In the genomic region with DNA sequence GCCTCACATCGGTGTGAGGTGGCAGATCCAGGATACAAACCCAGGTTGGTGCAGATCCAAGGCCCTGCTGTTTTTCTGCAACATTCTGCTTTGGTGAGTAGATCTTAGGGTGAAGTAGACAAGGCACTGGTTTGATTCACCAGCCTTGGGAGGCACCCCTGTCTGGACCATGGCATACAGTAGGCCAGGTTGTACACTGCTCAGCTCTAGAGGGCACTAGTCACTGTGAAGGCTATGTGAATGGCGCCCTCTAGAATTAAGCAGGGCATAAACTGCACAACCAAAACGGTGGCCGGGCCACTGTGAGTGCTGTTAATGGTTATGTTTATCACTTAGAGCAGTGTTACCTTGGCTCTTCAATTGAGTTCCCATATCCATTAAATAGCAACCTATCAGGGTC, we compare ENCODE assay signal across 9 cellular contexts.
DNase-seq lines count a peak whose midpoint lies in the region; ATAC-seq, FAIRE-seq and TF ChIP-seq lines count a peak whose summit lies in the region.
"Had no signal": no experiment of that assay in that cellular context is flagged by ENCODE, and none has a peak within 500 bp of the region (broad histone marks: within the 10 kb centered on the region; RNA-seq: fewer than 3 reads in every experiment).

No MANE protein-coding gene starts in this region.

- H3K4me1 ChIP-seq in cardiac muscle cell (ENCODE audit: low read depth) (no peaks in the 10 kb centered on the region), keratinocyte (ENCODE audit: control insufficient read depth, extremely low read depth, insufficient read depth, low read length) (no peaks in the 10 kb centered on the region)

- DNase-seq in cardiac muscle cell (ENCODE audit: low read depth in 1 of 2, low spot score in 1 of 2) (peak; percentile 20 to 21), cardiac septum (ENCODE audit: low spot score) (no peak), MV-4-11 (lab: John Stamatoyannopoulos, UW) (peak; percentile 39), keratinocyte (ENCODE audit: low read depth, low spot score) (no peak), pons (ENCODE audit: low spot score) (no peak)
- DNase-seq in activated CD8-positive, alpha-beta T cell treated with anti-CD3 and anti-CD28 coated beads for 36 hours, result peak; percentile 64

- H3K9ac ChIP-seq in keratinocyte (ENCODE audit: control insufficient read depth, extremely low read depth, insufficient read depth, low read length), result no peak overlapping the region

- no peaks in the 10 kb centered on the region for H3K27me3 ChIP-seq in cardiac muscle cell
- H3K27me3 ChIP-seq in keratinocyte (ENCODE audit: control insufficient read depth, extremely low read depth, insufficient read depth, low read length), result no peaks in the 10 kb centered on the region

- FAIRE-seq in keratinocyte (lab: Jason Lieb, UNC), result peak; percentile 80

- H3K27ac ChIP-seq in cardiac muscle cell (no peak overlapping the region), keratinocyte (ENCODE audit: control insufficient read depth, insufficient read depth, low read length) (no peak overlapping the region)

- peak; percentile 44 for TF ChIP-seq CTCF in cardiac muscle cell (IDR thresholded peaks at IDR 0.05; ENCODE audit: low read depth, low read length)
- peak; percentile 45 for TF ChIP-seq CTCF in activated CD8-positive, alpha-beta T cell treated with anti-CD3 and anti-CD28 coated beads for 36 hours (IDR thresholded peaks at IDR 0.05)
- peak; percentile 92 to 99 (median 97) for TF ChIP-seq CTCF in keratinocyte (optimal IDR thresholded peaks at IDR 0.05 in 1 of 3, IDR thresholded peaks at IDR 0.05 in 1 of 3, conservative IDR thresholded peaks at IDR 0.05 in 1 of 3; ENCODE audit: extremely low read depth in 1 of 3, insufficient read depth in 2 of 3, low read length in 3 of 3)

- H2AFZ ChIP-seq in keratinocyte (ENCODE audit: control insufficient read depth, low read length), result no peak overlapping the region

- dilution Hi-C loops in keratinocyte (cut with MboI; ENCODE audit: extremely low pct_ligation_motif_present, low sequenced_read_pairs), result no loop called here

- POLR2A ChIA-PET in activated CD8-positive, alpha-beta T cell treated with anti-CD3 and anti-CD28 coated beads for 36 hours (lab: Charles Lee), result no interaction called here

- no peak overlapping the region for H3K27ac Mint-ChIP-seq in activated CD8-positive, alpha-beta T cell treated with anti-CD3 and anti-CD28 coated beads for 36 hours
- H3K27ac Mint-ChIP-seq: activated naive CD4-positive, alpha-beta T cell treated with anti-CD3 and anti-CD28 coated beads, Interleukin-2, amount 50 U/mL, for 24 hours had no signal

- intact Hi-C loops in cardiac septum (cut with DNase I), result loop anchor here (10.0 kb wide), 1 partner anchor 270 kb away; no protein-coding TSS in a partner anchor
- intact Hi-C loops in activated CD8-positive, alpha-beta T cell treated with anti-CD3 and anti-CD28 coated beads for 36 hours (cut with micrococcal nuclease), result no loop called here

- H3K36me3 ChIP-seq in cardiac muscle cell, result no peaks in the 10 kb centered on the region
- no peaks in the 10 kb centered on the region for H3K36me3 ChIP-seq in keratinocyte (ENCODE audit: control insufficient read depth in 2 of 2, extremely low read depth in 1 of 2, insufficient read depth in 2 of 2, low read length in 2 of 2)

- no peaks in the 10 kb centered on the region for H3K27me3 Mint-ChIP-seq in activated CD8-positive, alpha-beta T cell treated with anti-CD3 and anti-CD28 coated beads for 36 hours
- H3K27me3 Mint-ChIP-seq: activated naive CD4-positive, alpha-beta T cell treated with anti-CD3 and anti-CD28 coated beads, Interleukin-2, amount 50 U/mL, for 24 hours had no signal

- H3K79me2 ChIP-seq in keratinocyte (ENCODE audit: control insufficient read depth, insufficient read depth, low read length), result no peaks in the 10 kb centered on the region

- H3K4me3 ChIP-seq in cardiac muscle cell (no peak overlapping the region), keratinocyte (ENCODE audit: control insufficient read depth in 2 of 3, extremely low read depth in 1 of 3, insufficient read depth in 2 of 3, low read depth in 1 of 3, low read length in 3 of 3) (no peak overlapping the region)

- no peaks in the 10 kb centered on the region for H3K36me3 Mint-ChIP-seq in activated CD8-positive, alpha-beta T cell treated with anti-CD3 and anti-CD28 coated beads for 36 hours (ENCODE audit: low read depth)

- peaks cover 21% of the 10 kb centered on the region for H3K4me1 Mint-ChIP-seq in activated CD8-positive, alpha-beta T cell treated with anti-CD3 and anti-CD28 coated beads for 36 hours (ENCODE audit: low read depth)

- H3K9me3 ChIP-seq in cardiac muscle cell (ENCODE audit: low read depth) (no peaks in the 10 kb centered on the region), keratinocyte (ENCODE audit: control insufficient read depth, low read depth, low read length) (no peaks in the 10 kb centered on the region)

- H4K20me1 ChIP-seq in keratinocyte (ENCODE audit: control insufficient read depth, extremely low read depth, insufficient read depth, low read length), result no peaks in the 10 kb centered on the region

- H3K4me3 Mint-ChIP-seq in activated CD8-positive, alpha-beta T cell treated with anti-CD3 and anti-CD28 coated beads for 36 hours, result no peak overlapping the region
- H3K4me3 Mint-ChIP-seq: activated naive CD4-positive, alpha-beta T cell treated with anti-CD3 and anti-CD28 coated beads, Interleukin-2, amount 50 U/mL, for 24 hours had no signal

- no peaks in the 10 kb centered on the region for H3K9me3 Mint-ChIP-seq in activated CD8-positive, alpha-beta T cell treated with anti-CD3 and anti-CD28 coated beads for 36 hours
- H3K9me3 Mint-ChIP-seq: activated naive CD4-positive, alpha-beta T cell treated with anti-CD3 and anti-CD28 coated beads, Interleukin-2, amount 50 U/mL, for 24 hours had no signal

- no peak overlapping the region for H3K4me2 ChIP-seq in keratinocyte (ENCODE audit: control insufficient read depth, extremely low read depth, insufficient read depth, low read depth, low read length)

- CTCF ChIA-PET in activated CD8-positive, alpha-beta T cell treated with anti-CD3 and anti-CD28 coated beads for 36 hours (lab: Charles Lee), result interaction anchor here (0.6 to 9.5 kb wide), 23 partner anchors 8 to 279 kb away, joined by 3 to 134 read pairs (median 4); a partner anchor contains a TSS

- no peaks in the 10 kb centered on the region for H3K9me1 ChIP-seq in keratinocyte (ENCODE audit: control insufficient read depth, extremely low read depth, insufficient read depth, low read length)

- ATAC-seq in activated CD8-positive, alpha-beta T cell treated with anti-CD3 and anti-CD28 coated beads for 36 hours, result peak; percentile 86
- no peak for ATAC-seq in HG03135 (IDR thresholded peaks at IDR 0.05; ENCODE audit: unreplicated experiment)
- no peak for ATAC-seq in GM19452 (IDR thresholded peaks at IDR 0.05; ENCODE audit: unreplicated experiment)

Comparison
In these comparisons a context has a peak if more than half of its experiments do, and no peak if none do; other contexts are left out.
1. DNase-seq: peak in cardiac muscle cell (2 of 2), MV-4-11 (single experiment) and activated CD8-positive, alpha-beta T cell treated with anti-CD3 and anti-CD28 coated beads for 36 hours (single experiment); none in cardiac septum (single experiment), keratinocyte (single experiment) and pons (single experiment).
2. CTCF ChIP-seq: peak in every context shown above with its lines; median percentile 97 in keratinocyte; 45 in activated CD8-positive, alpha-beta T cell treated with anti-CD3 and anti-CD28 coated beads for 36 hours; 44 in cardiac muscle cell.